Comparison of ENCODE assay signal across 2 cellular contexts in genomic region chr7:138352570-138353461, GRCh38.
A peak's percentile ranks its signal among the peaks of the same experiment; 100 is the strongest.
TF ChIP-seq lines count a peak whose summit lies in the region.

No MANE protein-coding gene starts in this region.

TF ChIP-seq in K562, 482 proteins besides CTCF, POLR2A, EP300 and RAD21 (continued from another document and continues in another):
- TF ChIP-seq THRB (CRISPR knock-in tag; conservative IDR thresholded peaks at IDR 0.05) (no peak), ZNF707 (CRISPR knock-in tag; conservative IDR thresholded peaks at IDR 0.05) (no peak), ARID4B (CRISPR knock-in tag; IDR thresholded peaks at IDR 0.05) (no peak), BRCA1 (IDR thresholded peaks at IDR 0.05) (no peak), BRCA1 (CRISPR knock-in tag; IDR thresholded peaks at IDR 0.05) (no peak), TCF7 (IDR thresholded peaks at IDR 0.05; ENCODE audit: borderline replicate concordance) (peak; percentile 82; the same call in 1 of the 2 replicates), XRCC3 (IDR thresholded peaks at IDR 0.05) (no peak), ZNF232 (CRISPR knock-in tag; IDR thresholded peaks at IDR 0.05) (no peak), E2F6 (IDR thresholded peaks at IDR 0.05; ENCODE audit: borderline replicate concordance in 1 of 2, extremely low read depth in 1 of 2, insufficient read depth in 1 of 2, insufficient read length in 1 of 2, low read depth in 1 of 2, low read length in 1 of 2, poor library complexity in 1 of 2, severe bottlenecking in 1 of 2) (peak in 1 of 2 experiments; percentile 30), HCFC1 (IDR thresholded peaks at IDR 0.05; ENCODE audit: low read depth, low read length) (no peak; the same call in 1 of the 2 replicates), ZKSCAN8 (CRISPR knock-in tag; IDR thresholded peaks at IDR 0.05) (peak; percentile 83), ZNF589 (CRISPR knock-in tag; IDR thresholded peaks at IDR 0.05; ENCODE audit: low read depth) (peak; percentile 91), PML (IDR thresholded peaks at IDR 0.05; ENCODE audit: low read length) (peak; percentile 98), SAFB2 (IDR thresholded peaks at IDR 0.05; ENCODE audit: borderline replicate concordance, low read depth, low read length, severe bottlenecking) (no peak), MITF (IDR thresholded peaks at IDR 0.05) (peak; percentile 77), NFXL1 (CRISPR knock-in tag; IDR thresholded peaks at IDR 0.05) (0 out of 2 replicates have a peak, but pooled peaks have one; percentile 68), BDP1 (IDR thresholded peaks at IDR 0.05; ENCODE audit: insufficient read depth, insufficient read length) (no peak), ELF2 (CRISPR knock-in tag; IDR thresholded peaks at IDR 0.05) (no peak), CBX5 (IDR thresholded peaks at IDR 0.05; ENCODE audit: borderline replicate concordance, low read depth) (no peak; the same call in none of the 2 replicates), CREM (IDR thresholded peaks at IDR 0.05; ENCODE audit: low read depth) (peak; percentile 83), NFE2 (IDR thresholded peaks at IDR 0.05; ENCODE audit: low read depth) (peak; percentile 72), SMAD1 (IDR thresholded peaks at IDR 0.05; ENCODE audit: low read depth, low read length, partially characterized antibody) (peak; percentile 96)

TF ChIP-seq in HepG2, 621 proteins besides CTCF, POLR2A, EP300 and RAD21 (continued from another document):
- no peak; the same call in 1 of the 2 replicates for TF ChIP-seq ZBTB44 (CRISPR knock-in tag; IDR thresholded peaks at IDR 0.05)
- peak; percentile 79; the same call in 1 of the 2 replicates for TF ChIP-seq ZSCAN21 (CRISPR knock-in tag; IDR thresholded peaks at IDR 0.05; ENCODE audit: borderline replicate concordance)
- TF ChIP-seq BCLAF1 (IDR thresholded peaks at IDR 0.05), result no peak
- TF ChIP-seq KDM2A (CRISPR knock-in tag; IDR thresholded peaks at IDR 0.05; ENCODE audit: borderline replicate concordance, low read depth), result peak; percentile 62; the same call in 1 of the 2 replicates
- TF ChIP-seq TRAFD1 (CRISPR knock-in tag; IDR thresholded peaks at IDR 0.05; ENCODE audit: borderline replicate concordance), result no peak; the same call in 1 of the 2 replicates
- peak; percentile 84 for TF ChIP-seq SIX1 (CRISPR knock-in tag; IDR thresholded peaks at IDR 0.05; ENCODE audit: borderline replicate concordance)
- no peak for TF ChIP-seq ZNF747 (CRISPR knock-in tag; IDR thresholded peaks at IDR 0.05; ENCODE audit: borderline replicate concordance)
- no peak for TF ChIP-seq KDM5A (IDR thresholded peaks at IDR 0.05; ENCODE audit: borderline replicate concordance, low read length)
- TF ChIP-seq MAZ (IDR thresholded peaks at IDR 0.05; ENCODE audit: borderline replicate concordance, low read depth, low read length), result 0 out of 2 replicates have a peak, but pooled peaks have one; percentile 12
- TF ChIP-seq MAZ (CRISPR knock-in tag; IDR thresholded peaks at IDR 0.05; ENCODE audit: low read depth), result no peak
- TF ChIP-seq SMC3 (IDR thresholded peaks at IDR 0.05; ENCODE audit: low read length), result peak; percentile 52
- no peak for TF ChIP-seq STAT5B (CRISPR knock-in tag; IDR thresholded peaks at IDR 0.05)
- TF ChIP-seq ZKSCAN5 (CRISPR knock-in tag; IDR thresholded peaks at IDR 0.05), result no peak
- peak; percentile 87 for TF ChIP-seq DPF2 (CRISPR knock-in tag; IDR thresholded peaks at IDR 0.05; ENCODE audit: borderline replicate concordance, low read depth)
- no peak for TF ChIP-seq ZMAT5 (CRISPR knock-in tag; IDR thresholded peaks at IDR 0.05; ENCODE audit: borderline replicate concordance, low read depth)
- TF ChIP-seq ZNF484 (CRISPR knock-in tag; IDR thresholded peaks at IDR 0.05; ENCODE audit: borderline replicate concordance, low read depth), result no peak
- no peak for TF ChIP-seq NFIB (CRISPR knock-in tag; IDR thresholded peaks at IDR 0.05; ENCODE audit: borderline replicate concordance)
- peak; percentile 38; the same call in 1 of the 2 replicates for TF ChIP-seq NFYC (CRISPR knock-in tag; IDR thresholded peaks at IDR 0.05)
- no peak; the same call in 1 of the 2 replicates for TF ChIP-seq AKAP8 (CRISPR knock-in tag; IDR thresholded peaks at IDR 0.05)
- TF ChIP-seq ZNF563 (CRISPR knock-in tag; IDR thresholded peaks at IDR 0.05), result no peak
- TF ChIP-seq CREB1 (IDR thresholded peaks at IDR 0.05), result peak; percentile 43; the same call in 1 of the 2 replicates
- TF ChIP-seq CREB1 (CRISPR knock-in tag; IDR thresholded peaks at IDR 0.05), result peak; percentile 83
- 0 out of 2 replicates have a peak, but pooled peaks have one; percentile 16 for TF ChIP-seq ZNF720 (CRISPR knock-in tag; IDR thresholded peaks at IDR 0.05)
- TF ChIP-seq HDAC2 (CRISPR knock-in tag; IDR thresholded peaks at IDR 0.05), result peak; percentile 97
- peak; percentile 35; the same call in 1 of the 2 replicates for TF ChIP-seq STAT6 (CRISPR knock-in tag; IDR thresholded peaks at IDR 0.05; ENCODE audit: borderline replicate concordance)
- TF ChIP-seq MTF2 (CRISPR knock-in tag; IDR thresholded peaks at IDR 0.05; ENCODE audit: borderline replicate concordance), result no peak
- TF ChIP-seq RBFOX2 (IDR thresholded peaks at IDR 0.05; ENCODE audit: low read depth, low read length), result peak; percentile 70
- TF ChIP-seq THAP8 (CRISPR knock-in tag; IDR thresholded peaks at IDR 0.05; ENCODE audit: borderline replicate concordance), result no peak
- TF ChIP-seq ZNF577 (CRISPR knock-in tag; IDR thresholded peaks at IDR 0.05; ENCODE audit: borderline replicate concordance, low read depth), result no peak
- TF ChIP-seq TCF7 (IDR thresholded peaks at IDR 0.05; ENCODE audit: low read depth), result peak; percentile 98
TF ChIP-seq in HepG2: peak in this region for 314.
